ENCODE assay signal across 7 cellular contexts in the genomic region with DNA sequence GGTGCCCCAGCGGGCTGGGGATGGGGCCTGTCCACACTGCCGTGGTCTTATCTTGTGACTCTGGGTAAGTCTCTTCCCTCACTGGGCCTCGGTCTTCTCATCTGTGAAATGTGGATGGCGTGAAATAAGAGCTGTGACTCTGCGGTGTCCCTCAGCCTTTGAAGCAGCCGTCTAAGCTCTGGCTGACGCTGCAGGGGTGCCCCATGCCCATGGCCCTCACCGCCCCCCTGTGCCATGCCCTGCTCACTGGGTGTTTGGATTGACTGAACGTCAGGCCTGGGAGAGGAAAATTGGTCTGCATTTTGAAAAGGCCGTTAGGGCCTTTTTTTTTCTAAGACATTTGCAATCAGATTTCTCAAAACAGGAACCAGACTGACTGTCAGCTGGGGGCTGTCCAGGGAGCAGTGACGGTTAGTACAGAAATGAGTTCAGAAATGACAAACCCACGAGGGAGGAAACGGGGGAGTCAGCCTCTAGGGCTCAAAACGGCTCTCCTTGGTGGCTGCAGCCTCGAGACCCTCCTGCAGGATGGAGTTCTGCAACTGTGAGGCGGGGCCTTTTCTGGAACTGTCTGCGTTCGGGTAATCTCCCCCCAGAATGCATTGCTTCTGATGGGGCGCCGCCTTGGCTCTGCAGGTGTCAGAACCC. TPM values are rescaled to one million over a fixed set of nuclear protein-coding genes. Genes with fewer than 3 reads are reported as not detected.
DNase-seq lines count a peak whose midpoint lies in the region; ATAC-seq and TF ChIP-seq lines count a peak whose summit lies in the region.

No MANE protein-coding gene starts in this region.

- peak; percentile 70 to 71 for ATAC-seq in activated T-cell treated with anti-CD3 and anti-CD28 coated beads, Interleukin-2, amount 50 U/mL, for 72 hours (replicated peaks in 1 of 2)
- ATAC-seq in heart left ventricle (no peak), HG03565 (IDR thresholded peaks at IDR 0.05; ENCODE audit: unreplicated experiment) (no peak)

- no peak for TF ChIP-seq POLR2A in heart left ventricle (IDR thresholded peaks at IDR 0.05)

- H3K4me3 ChIP-seq in heart left ventricle: peak overlapping the region in 10 of 12 donors; percentile 76 to 99 (median 94)

- H3K4me1 ChIP-seq in heart left ventricle: peaks cover 36 to 77% (median 66%) of the 10 kb centered on the region in 12 donors

- peak overlapping the region; percentile 92 for H3K27ac Mint-ChIP-seq in activated T-cell treated with anti-CD3 and anti-CD28 coated beads, Interleukin-2, amount 50 U/mL, for 72 hours

- no peaks in the 10 kb centered on the region for H3K27me3 ChIP-seq in heart left ventricle

- intact Hi-C loops in heart left ventricle (cut with DNase I): loop anchor here in 3 of 10 donors (5.0 kb wide), 3 partner anchors 34 to 119 kb away; partner anchors contain the start of gene SSH3 (in 1 of the 3)

- no peaks in the 10 kb centered on the region for H3K27me3 Mint-ChIP-seq in activated T-cell treated with anti-CD3 and anti-CD28 coated beads, Interleukin-2, amount 50 U/mL, for 72 hours (ENCODE audit: low read depth)

- H3K36me3 ChIP-seq in KOPT-K1 (ENCODE audit: insufficient read depth, low read length) (peaks cover 46% of the 10 kb centered on the region), heart left ventricle (peaks cover 0 to 24% (median 2%) of the 10 kb centered on the region in 9 donors)

- H3K27ac ChIP-seq in KOPT-K1 (ENCODE audit: low read depth, low read length, poor library complexity, severe bottlenecking): peak overlapping the region; percentile 100
- peak overlapping the region; percentile 56 to 100 (median 90) for H3K27ac ChIP-seq in heart left ventricle

- H3K36me3 Mint-ChIP-seq in activated T-cell treated with anti-CD3 and anti-CD28 coated beads, Interleukin-2, amount 50 U/mL, for 72 hours (ENCODE audit: insufficient read depth in 2 of 2): peaks cover 20 to 27% of the 10 kb centered on the region in 2 donors

- H3K4me3 Mint-ChIP-seq in activated T-cell treated with anti-CD3 and anti-CD28 coated beads, Interleukin-2, amount 50 U/mL, for 72 hours: peak overlapping the region; percentile 97 to 98

- H3K9me3 Mint-ChIP-seq in activated T-cell treated with anti-CD3 and anti-CD28 coated beads, Interleukin-2, amount 50 U/mL, for 72 hours: no peaks in the 10 kb centered on the region

- no peaks in the 10 kb centered on the region for H3K9me3 ChIP-seq in KOPT-K1 (ENCODE audit: insufficient read depth, low read length, poor library complexity, severe bottlenecking)
- no peaks in the 10 kb centered on the region for H3K9me3 ChIP-seq in heart left ventricle

- peaks cover 79% of the 10 kb centered on the region for H3K4me1 Mint-ChIP-seq in activated T-cell treated with anti-CD3 and anti-CD28 coated beads, Interleukin-2, amount 50 U/mL, for 72 hours (ENCODE audit: low read depth)

- no peak for TF ChIP-seq CTCF in heart left ventricle (IDR thresholded peaks at IDR 0.05)

- 45 to 58% (median 57%) methylated on average over 20 of the region's 20 CpGs for WGBS in heart left ventricle, 4 donors

- peak; percentile 85 for DNase-seq in GM19238 (ENCODE audit: insufficient read length, low spot score)
- peak; percentile 83 to 89 for DNase-seq in activated T-cell treated with anti-CD3 and anti-CD28 coated beads, Interleukin-2, amount 50 U/mL, for 72 hours
- peak in 3 of 5 donors; percentile 28 to 62 (median 32) for DNase-seq in heart left ventricle
- DNase-seq in stimulated activated CD4-positive, alpha-beta T cell treated with anti-CD3 and anti-CD28 coated beads, Interleukin-2, amount 100 ng/mL, for 24 hours: peak; percentile 72 to 73
- no peak for DNase-seq in 8988T

RNA-seq across cellular contexts. Expression of gene GRK2, which starts 1.9 kb away (rescaled TPM):
- total RNA-seq in activated T-cell treated with anti-CD3 and anti-CD28 coated beads, Interleukin-2, amount 50 U/mL, for 72 hours: 100 to 1,000 TPM; 379 to 422 TPM
- total RNA-seq in heart left ventricle: 100 to 1,000 TPM in 1 of 9 donors, 10 to 100 TPM in 8; 40.1 to 107 (median 49.6) TPM
- polyA plus RNA-seq in heart left ventricle: 10 to 100 TPM; 55.6 to 63.8 TPM

RNA-seq across cellular contexts. Expression of gene ANKRD13D, which starts 20.9 kb away (rescaled TPM):
- 10 to 100 TPM; 78.5 to 90.9 TPM for total RNA-seq in activated T-cell treated with anti-CD3 and anti-CD28 coated beads, Interleukin-2, amount 50 U/mL, for 72 hours
- 10 to 100 TPM in 6 of 9 donors, 1 to 10 TPM in 3; 7.6 to 43.6 (median 12.8) TPM for total RNA-seq in heart left ventricle
- polyA plus RNA-seq in heart left ventricle: 10 to 100 TPM; 12.3 to 17.6 TPM

RNA-seq across cellular contexts. Expression of gene SSH3, which starts 35.2 kb away (rescaled TPM):
- total RNA-seq in activated T-cell treated with anti-CD3 and anti-CD28 coated beads, Interleukin-2, amount 50 U/mL, for 72 hours: 10 to 100 TPM; 13.3 to 20.3 TPM
- 10 to 100 TPM; 10.8 to 23.9 (median 16.8) TPM for total RNA-seq in heart left ventricle
- polyA plus RNA-seq in heart left ventricle: 1 to 10 TPM; 8.1 to 9.4 TPM

Comparison
In these comparisons a context has a peak if more than half of its experiments do, and no peak if none do; other contexts are left out.
1. ATAC-seq: peak in activated T-cell treated with anti-CD3 and anti-CD28 coated beads, Interleukin-2, amount 50 U/mL, for 72 hours (2 of 2); none in heart left ventricle (0 of 4) and HG03565 (single experiment).